In the genomic region with DNA sequence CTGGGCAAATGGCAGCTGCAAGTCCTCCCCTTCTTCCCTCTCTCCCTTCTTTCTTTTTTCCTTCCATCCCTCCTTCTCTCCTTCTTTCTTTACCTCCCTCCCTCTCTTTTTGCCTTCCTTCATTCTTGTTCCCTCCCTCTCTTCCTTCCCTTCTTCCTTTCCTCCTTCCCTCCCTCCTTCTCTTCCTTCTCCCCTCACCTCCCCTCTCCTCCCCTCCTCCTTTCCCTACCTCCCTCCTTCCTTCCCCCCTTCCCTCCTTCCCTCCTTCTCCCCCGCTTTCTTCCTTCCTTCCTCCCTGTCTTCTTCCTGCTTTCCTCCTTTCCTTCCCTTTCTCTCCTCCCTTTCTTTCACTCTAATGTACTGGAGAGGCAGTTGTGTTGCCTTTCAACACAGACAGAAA, we compare ENCODE assay signal across 8 cellular contexts.
"Had no signal": no experiment of that assay in that cellular context is flagged by ENCODE, and none has a peak within 500 bp of the region (broad histone marks: within the 10 kb centered on the region; RNA-seq: fewer than 3 reads in every experiment).

No MANE protein-coding gene starts in this region.

- FAIRE-seq: G401.6, GM12878, GM12891, GM12892, GM18507, GM19239 had no signal

- DNase-seq: GDM1, GF-D8 had no signal

- ATAC-seq: GM12878 had no signal

- H3K4me3 ChIP-seq: GM12878 had no signal
